Comparison of ENCODE assay signal across 8 cellular contexts in the genomic region with DNA sequence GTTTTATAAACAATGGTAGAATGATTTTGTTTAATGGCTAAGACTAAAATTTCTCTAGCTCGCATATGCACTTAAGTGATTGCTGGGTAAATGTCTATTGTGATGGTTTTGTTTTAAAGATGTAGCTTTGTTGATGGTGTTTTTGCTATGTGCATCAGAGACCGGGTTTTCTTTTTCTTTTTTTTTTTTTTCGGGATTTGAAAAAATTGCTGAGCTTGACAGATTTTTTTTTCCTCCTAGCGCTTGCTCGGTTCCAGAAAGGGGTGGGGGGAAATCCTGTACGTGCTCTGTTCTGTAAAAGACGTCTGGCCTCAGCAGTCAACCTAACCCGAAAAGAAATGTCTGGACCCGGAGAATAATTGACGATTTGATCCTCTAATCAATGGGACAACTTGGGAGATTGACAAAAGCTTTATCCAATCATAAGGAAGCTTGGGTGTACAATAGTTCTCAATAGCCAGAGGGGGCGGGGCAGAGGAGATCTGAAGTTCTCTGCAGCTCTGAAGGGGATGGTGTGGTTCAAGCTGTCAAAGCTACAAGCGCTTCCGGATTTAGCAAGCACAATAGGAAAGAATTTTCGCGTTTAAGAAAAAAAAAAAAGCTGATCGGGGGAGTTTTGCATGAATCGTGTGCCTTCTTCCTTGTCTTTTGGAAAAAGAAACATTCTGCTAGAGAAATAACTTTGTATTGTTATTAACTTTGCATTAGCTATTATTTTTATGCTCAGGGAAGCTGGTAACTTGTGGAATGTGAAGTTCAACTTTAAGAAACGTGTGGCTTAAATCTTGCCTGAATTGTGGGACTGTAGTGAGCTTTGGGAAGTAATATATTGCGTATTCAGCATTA. TPM values are rescaled to one million over a fixed set of nuclear protein-coding genes. Genes with fewer than 3 reads are reported as not detected.
DNase-seq lines count a peak whose midpoint lies in the region; ATAC-seq and TF ChIP-seq lines count a peak whose summit lies in the region.

No MANE protein-coding gene starts in this region.

- H3K4me2 ChIP-seq in PC-3 (ENCODE audit: low read length) = peak overlapping the region; percentile 93

- no TSS peak for BruUV-seq in PC-3 (replicated peaks; lab: Mats Ljungman, UMichigan)

- ATAC-seq in GM21528 (IDR thresholded peaks at IDR 0.05; ENCODE audit: low FRiP score, unreplicated experiment) = peak; percentile 59
- ATAC-seq in PC-3 = peak; percentile 45
- peak; percentile 71 to 73 for ATAC-seq in activated T-cell treated with anti-CD3 and anti-CD28 coated beads, Interleukin-2, amount 50 U/mL, for 4 hours

- 1% methylated on average over 19 of the region's 19 CpGs for WGBS in esophagus muscularis mucosa

- DNase-seq in CD4-positive, alpha-beta memory T cell = peak; percentile 93 to 97 (median 96)
- DNase-seq in PC-3 (peak; percentile 99), esophagus muscularis mucosa (ENCODE audit: extremely low spot score) (peak; percentile 95)
- peak; percentile 86 for DNase-seq in activated T-cell treated with anti-CD3 and anti-CD28 coated beads, Interleukin-2, amount 50 U/mL, for 4 hours
- peak; percentile 91 for DNase-seq in stimulated activated CD8-positive, alpha-beta memory T cell treated with anti-CD3 and anti-CD28 coated beads, Interleukin-4, amount 100 ng/mL, for 48 hours

- H3K79me2 ChIP-seq in PC-3 (ENCODE audit: low read length) = peaks cover 2% of the 10 kb centered on the region; the same call in 1 of the 2 replicates

- intact Hi-C loops in CD4-positive, alpha-beta memory T cell (cut with micrococcal nuclease) = loop anchor here (1.0 to 5.0 kb wide), 7 partner anchors 17 to 1704 kb away; a partner anchor contains a TSS
- intact Hi-C loops in PC-3 (cut with micrococcal nuclease) (loop anchor here (1.0 to 2.0 kb wide), 2 partner anchors 65 to 261 kb away; no protein-coding TSS in a partner anchor), esophagus muscularis mucosa (cut with DNase I) (loop anchor here (2.0 kb wide), 1 partner anchor 261 kb away; no protein-coding TSS in a partner anchor)

- H3K27ac ChIP-seq in CD4-positive, alpha-beta memory T cell (ENCODE audit: low read depth, low read length) = peak overlapping the region; percentile 68
- H3K27ac ChIP-seq in PC-3 (ENCODE audit: low read length) = peak overlapping the region; percentile 90
- H3K27ac ChIP-seq in esophagus muscularis mucosa (replicated peaks in 1 of 4) = peak overlapping the region; percentile 97 to 98 (median 98)

- CTCF ChIA-PET in CD4-positive, alpha-beta memory T cell (lab: Charles Lee; ENCODE audit: partially characterized antibody) = interaction anchor here (0.6 to 7.1 kb wide), 19 partner anchors 8 to 716 kb away, joined by 3 to 84 read pairs (median 4); no protein-coding TSS in a partner anchor
- CTCF ChIA-PET in PC-3 (lab: Charles Lee) = interaction anchor here (0.6 to 1.7 kb wide), 5 partner anchors 17 to 260 kb away, joined by 5 to 8 read pairs (median 7); no protein-coding TSS in a partner anchor

- H3K27me3 Mint-ChIP-seq in CD4-positive, alpha-beta memory T cell = peaks cover 0 to 2% of the 10 kb centered on the region in 2 donors
- H3K27me3 Mint-ChIP-seq in activated T-cell treated with anti-CD3 and anti-CD28 coated beads, Interleukin-2, amount 50 U/mL, for 4 hours (ENCODE audit: low read depth) = peaks cover 6% of the 10 kb centered on the region

- H3K36me3 ChIP-seq in CD4-positive, alpha-beta memory T cell (ENCODE audit: insufficient read depth, low read length) = no peaks in the 10 kb centered on the region
- H3K36me3 ChIP-seq in PC-3 (ENCODE audit: low read depth, low read length) (no peaks in the 10 kb centered on the region), esophagus muscularis mucosa (no peaks in the 10 kb centered on the region), mucosa of stomach (ENCODE audit: control insufficient read depth, insufficient read depth, low read length) (no peaks in the 10 kb centered on the region)

- peak overlapping the region; percentile 91 to 98 (median 94) for H3K4me3 Mint-ChIP-seq in CD4-positive, alpha-beta memory T cell
- peak overlapping the region; percentile 93 for H3K4me3 Mint-ChIP-seq in activated T-cell treated with anti-CD3 and anti-CD28 coated beads, Interleukin-2, amount 50 U/mL, for 4 hours

- H4K20me1 ChIP-seq in PC-3 (ENCODE audit: low read length) = no peaks in the 10 kb centered on the region

- TF ChIP-seq POLR2A in esophagus muscularis mucosa (IDR thresholded peaks at IDR 0.05; ENCODE audit: low read depth) = no peak

- H3K9me2 ChIP-seq in PC-3 (replicated peaks; ENCODE audit: low read length) = no peaks in the 10 kb centered on the region

- no peaks in the 10 kb centered on the region for H3F3A ChIP-seq in PC-3 (ENCODE audit: low read length, unreplicated experiment)

- H3K4me3 ChIP-seq in CD4-positive, alpha-beta memory T cell (ENCODE audit: low read length in 2 of 2) = peak overlapping the region; percentile 47 to 73
- H3K4me3 ChIP-seq in PC-3 (ENCODE audit: low read length) (peak overlapping the region; percentile 76), esophagus muscularis mucosa (peak overlapping the region; percentile 54 to 72 (median 66)), mucosa of stomach (ENCODE audit: low read length) (peak overlapping the region; percentile 74)

- peak overlapping the region; percentile 85 for H2AFZ ChIP-seq in PC-3 (ENCODE audit: low read length)

- POLR2A ChIA-PET in CD4-positive, alpha-beta memory T cell (lab: Charles Lee; ENCODE audit: partially characterized antibody) = interaction anchor here (0.8 to 3.2 kb wide), 19 partner anchors 8 to 706 kb away, joined by 3 to 62 read pairs (median 4); no protein-coding TSS in a partner anchor
- POLR2A ChIA-PET in PC-3 (lab: Charles Lee; ENCODE audit: unreplicated experiment) = interaction anchor here (0.6 to 0.7 kb wide), 6 partner anchors 23 to 814 kb away, joined by 3 to 16 read pairs (median 4); no protein-coding TSS in a partner anchor

- no peak for TF ChIP-seq RAD21 in Ishikawa (IDR thresholded peaks at IDR 0.05; ENCODE audit: low read depth)

- peaks cover 45% of the 10 kb centered on the region for H3K4me1 ChIP-seq in CD4-positive, alpha-beta memory T cell (ENCODE audit: insufficient read depth, low read length)
- H3K4me1 ChIP-seq in PC-3 (ENCODE audit: insufficient read depth, low read length) (peaks cover 42% of the 10 kb centered on the region), esophagus muscularis mucosa (peaks cover 37 to 49% (median 49%) of the 10 kb centered on the region in 4 donors), mucosa of stomach (ENCODE audit: control insufficient read depth, insufficient read depth, low read length) (peaks cover 41% of the 10 kb centered on the region)

- H3K27me3 ChIP-seq in CD4-positive, alpha-beta memory T cell (ENCODE audit: insufficient read depth, low read length) = no peaks in the 10 kb centered on the region
- H3K27me3 ChIP-seq in PC-3 (ENCODE audit: low read length) (no peaks in the 10 kb centered on the region), esophagus muscularis mucosa (no peaks in the 10 kb centered on the region), mucosa of stomach (ENCODE audit: control insufficient read depth, insufficient read depth, low read length) (no peaks in the 10 kb centered on the region)

- H3K9me3 Mint-ChIP-seq in CD4-positive, alpha-beta memory T cell = no peaks in the 10 kb centered on the region
- no peaks in the 10 kb centered on the region for H3K9me3 Mint-ChIP-seq in activated T-cell treated with anti-CD3 and anti-CD28 coated beads, Interleukin-2, amount 50 U/mL, for 4 hours

- no peaks in the 10 kb centered on the region for H3K9me3 ChIP-seq in CD4-positive, alpha-beta memory T cell (ENCODE audit: control insufficient read depth in 1 of 2, low read length in 2 of 2)
- H3K9me3 ChIP-seq in PC-3 (ENCODE audit: low read length) (no peaks in the 10 kb centered on the region), esophagus muscularis mucosa (no peaks in the 10 kb centered on the region), mucosa of stomach (ENCODE audit: control insufficient read depth, low read length) (no peaks in the 10 kb centered on the region)

- H3K4me1 Mint-ChIP-seq in CD4-positive, alpha-beta memory T cell = peaks cover 30 to 62% (median 40%) of the 10 kb centered on the region in 4 donors
- H3K4me1 Mint-ChIP-seq in activated T-cell treated with anti-CD3 and anti-CD28 coated beads, Interleukin-2, amount 50 U/mL, for 4 hours (ENCODE audit: low read depth) = peaks cover 48% of the 10 kb centered on the region

- TF ChIP-seq EP300 in Ishikawa (IDR thresholded peaks at IDR 0.05; ENCODE audit: borderline replicate concordance) (no peak), esophagus muscularis mucosa (IDR thresholded peaks at IDR 0.05) (no peak)

- TF ChIP-seq CTCF in PC-3 (conservative IDR thresholded peaks at IDR 0.05; ENCODE audit: low read depth, low read length) (no peak), esophagus muscularis mucosa (IDR thresholded peaks at IDR 0.05) (peak in 1 of 3 experiments; percentile 13)

- H3K9ac ChIP-seq in PC-3 (ENCODE audit: low read length) (peak overlapping the region; percentile 78), mucosa of stomach (ENCODE audit: low read length) (peak overlapping the region; percentile 58)

- peaks cover 0 to 21% of the 10 kb centered on the region in 2 donors for H3K36me3 Mint-ChIP-seq in CD4-positive, alpha-beta memory T cell
- no peaks in the 10 kb centered on the region for H3K36me3 Mint-ChIP-seq in activated T-cell treated with anti-CD3 and anti-CD28 coated beads, Interleukin-2, amount 50 U/mL, for 4 hours (ENCODE audit: insufficient read depth)

- H3K27ac Mint-ChIP-seq in CD4-positive, alpha-beta memory T cell = peak overlapping the region; percentile 91 to 99 (median 98)

TF ChIP-seq in Ishikawa, 13 proteins besides CTCF, POLR2A, EP300 and RAD21:
- TF ChIP-seq EGR1 (IDR thresholded peaks at IDR 0.05) (no peak), CEBPB (IDR thresholded peaks at IDR 0.05) (0 out of 2 replicates have a peak, but pooled peaks have one; percentile 1), NFIC (IDR thresholded peaks at IDR 0.05) (no peak; the same call in 1 of the 2 replicates), TEAD4 (IDR thresholded peaks at IDR 0.05) (peak; percentile 28; the same call in 1 of the 2 replicates), FOXM1 (IDR thresholded peaks at IDR 0.05; ENCODE audit: borderline replicate concordance, low read depth) (0 out of 2 replicates have a peak, but pooled peaks have one; percentile 52), CREB1 (IDR thresholded peaks at IDR 0.05; ENCODE audit: low read depth) (peak; percentile 17; the same call in 1 of the 2 replicates), TAF1 (IDR thresholded peaks at IDR 0.05; ENCODE audit: low read depth) (peak; percentile 42; the same call in 1 of the 2 replicates)
TF ChIP-seq in Ishikawa: peak in this region for 5.

RNA-seq across cellular contexts. Expression of a gene that starts 4.5 kb away (rescaled TPM):
- total RNA-seq in CD4-positive, alpha-beta memory T cell = 1 to 10 TPM; 6.9 to 7.3 TPM
- 1 to 10 TPM; 5.1 to 6.6 TPM for polyA plus RNA-seq in CD4-positive, alpha-beta memory T cell
- total RNA-seq in PC-3 (2014; rRNA removed) (5.2 and 12.7 TPM in 2 replicates), esophagus muscularis mucosa (100 to 1,000 TPM; 134 to 183 (median 148) TPM)
- total RNA-seq in activated T-cell treated with anti-CD3 and anti-CD28 coated beads, Interleukin-2, amount 50 U/mL, for 4 hours = 1 to 10 TPM; 2.7 to 6.9 (median 5.8) TPM

Comparison
In these comparisons a context has a peak if more than half of its experiments do, and no peak if none do; other contexts are left out.
1. Peak in every context shown above with its lines: DNase-seq, ATAC-seq, H3K4me3 ChIP-seq and H3K27ac ChIP-seq.